In the genomic region with DNA sequence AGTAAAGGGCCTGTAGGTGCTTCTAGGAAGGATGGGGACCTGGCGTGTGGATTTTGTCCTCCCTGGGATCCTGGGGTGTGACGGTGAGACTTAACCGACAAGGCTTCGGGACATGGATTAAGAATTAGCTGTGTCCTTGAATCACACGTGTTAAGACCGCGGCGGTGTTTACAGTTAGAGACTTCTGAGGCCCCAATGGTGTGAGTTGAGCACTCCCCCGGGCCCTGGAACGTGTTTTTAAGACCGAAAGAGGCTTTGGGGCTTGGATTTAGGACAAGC, we compare ENCODE assay signal across 9 cellular contexts. TPM values are rescaled to one million over a fixed set of nuclear protein-coding genes. Genes with fewer than 3 reads are reported as not detected.
DNase-seq lines count a peak whose midpoint lies in the region; ATAC-seq, FAIRE-seq and TF ChIP-seq lines count a peak whose summit lies in the region.
"Had no signal": no experiment of that assay in that cellular context is flagged by ENCODE, and none has a peak within 500 bp of the region (broad histone marks: within the 10 kb centered on the region; RNA-seq: fewer than 3 reads in every experiment).

No MANE protein-coding gene starts in this region.

- ATAC-seq in HG03108 (IDR thresholded peaks at IDR 0.05; ENCODE audit: unreplicated experiment): no peak
- no peak for ATAC-seq in GM19351 (IDR thresholded peaks at IDR 0.05; ENCODE audit: unreplicated experiment)
- ATAC-seq in HG02798 (IDR thresholded peaks at IDR 0.05; ENCODE audit: poor library complexity, unreplicated experiment): no peak

- H3K27ac ChIP-seq in CD4-positive, alpha-beta memory T cell (ENCODE audit: low read depth, low read length): peak overlapping the region; percentile 65
- no peak overlapping the region for H3K27ac ChIP-seq in neural progenitor cell
- H3K27ac ChIP-seq: HL-60 had no signal

- peak overlapping the region; percentile 1 to 93 for H3K4me3 ChIP-seq in CD4-positive, alpha-beta memory T cell (ENCODE audit: low read length in 2 of 2)
- peak overlapping the region; percentile 31 for H3K4me3 ChIP-seq in endocrine pancreas (ENCODE audit: control insufficient read depth, insufficient read depth, low read length)
- H3K4me3 ChIP-seq in neural progenitor cell: peak overlapping the region; percentile 86

- peaks cover 0 to 3% of the 10 kb centered on the region in 2 donors for H3K36me3 Mint-ChIP-seq in CD4-positive, alpha-beta memory T cell
- H3K36me3 Mint-ChIP-seq in neural progenitor cell: peaks cover 3% of the 10 kb centered on the region

- H3K4me3 Mint-ChIP-seq in CD4-positive, alpha-beta memory T cell: peak overlapping the region; percentile 95 to 100 (median 96)
- peak overlapping the region; percentile 92 for H3K4me3 Mint-ChIP-seq in neural progenitor cell

- no peaks in the 10 kb centered on the region for H3K27me3 ChIP-seq in CD4-positive, alpha-beta memory T cell (ENCODE audit: insufficient read depth, low read length)
- no peaks in the 10 kb centered on the region for H3K27me3 ChIP-seq in endocrine pancreas (ENCODE audit: control insufficient read depth, insufficient read depth, low read length)
- H3K27me3 ChIP-seq in neural progenitor cell: peaks cover 26% of the 10 kb centered on the region

- peak overlapping the region; percentile 98 for H2AFZ ChIP-seq in neural progenitor cell (replicated peaks)

- H3K9me3 ChIP-seq in CD4-positive, alpha-beta memory T cell (ENCODE audit: control insufficient read depth in 1 of 2, low read length in 2 of 2): no peaks in the 10 kb centered on the region
- H3K9me3 ChIP-seq in endocrine pancreas (ENCODE audit: control insufficient read depth, low read length) (no peaks in the 10 kb centered on the region), neural progenitor cell (ENCODE audit: low read depth) (no peaks in the 10 kb centered on the region)

- no peak for DNase-seq in CD4-positive, alpha-beta memory T cell
- DNase-seq in NCI-H82 (lab: John Stamatoyannopoulos, UW) (peak; percentile 98), neural progenitor cell (ENCODE audit: low spot score) (no peak), frontal cortex (ENCODE audit: low spot score in 2 of 2) (no peak)

- peaks cover 18% of the 10 kb centered on the region for H3F3A ChIP-seq in neural progenitor cell (ENCODE audit: low read depth)

- peaks cover 9 to 42% (median 22%) of the 10 kb centered on the region in 4 donors for H3K4me1 Mint-ChIP-seq in CD4-positive, alpha-beta memory T cell
- H3K4me1 Mint-ChIP-seq in neural progenitor cell: peaks cover 33% of the 10 kb centered on the region

- H3K27me3 Mint-ChIP-seq in CD4-positive, alpha-beta memory T cell: no peaks in the 10 kb centered on the region
- peaks cover 11% of the 10 kb centered on the region for H3K27me3 Mint-ChIP-seq in neural progenitor cell (ENCODE audit: insufficient read depth, low read depth)

- H3K79me2 ChIP-seq in neural progenitor cell (ENCODE audit: low read depth): no peaks in the 10 kb centered on the region

- no peak for FAIRE-seq in frontal cortex (lab: Jason Lieb, UNC)

- no peak for TF ChIP-seq CTCF in neural progenitor cell (IDR thresholded peaks at IDR 0.05)

- peak overlapping the region; percentile 82 to 99 (median 96) for H3K27ac Mint-ChIP-seq in CD4-positive, alpha-beta memory T cell
- H3K27ac Mint-ChIP-seq in neural progenitor cell: peak overlapping the region; percentile 46

- H3K9me3 Mint-ChIP-seq in CD4-positive, alpha-beta memory T cell: no peaks in the 10 kb centered on the region
- H3K9me3 Mint-ChIP-seq in neural progenitor cell: no peaks in the 10 kb centered on the region

- POLR2A ChIA-PET in CD4-positive, alpha-beta memory T cell (lab: Charles Lee; ENCODE audit: partially characterized antibody): interaction anchor here (1.0 to 1.6 kb wide), 2 partner anchors 49 to 133 kb away, joined by 3 to 11 read pairs; a partner anchor contains a TSS

- peak overlapping the region; percentile 52 for H3K9ac ChIP-seq in endocrine pancreas (ENCODE audit: control insufficient read depth, insufficient read depth, low read length)
- no peak overlapping the region for H3K9ac ChIP-seq in neural progenitor cell

- CTCF ChIA-PET in CD4-positive, alpha-beta memory T cell (lab: Charles Lee; ENCODE audit: partially characterized antibody): interaction anchor here (0.7 to 5.3 kb wide), 6 partner anchors 20 to 209 kb away, joined by 3 to 50 read pairs (median 3); a partner anchor contains a TSS

- intact Hi-C loops in CD4-positive, alpha-beta memory T cell (cut with micrococcal nuclease): loop anchor here (1.0 to 10.0 kb wide), 4 partner anchors 78 to 386 kb away; a partner anchor contains a TSS

- peak overlapping the region; percentile 81 for H3K4me2 ChIP-seq in neural progenitor cell

- peaks cover 3% of the 10 kb centered on the region for H4K20me1 ChIP-seq in neural progenitor cell (ENCODE audit: low read depth)

- H3K36me3 ChIP-seq in CD4-positive, alpha-beta memory T cell (ENCODE audit: insufficient read depth, low read length): no peaks in the 10 kb centered on the region
- no peaks in the 10 kb centered on the region for H3K36me3 ChIP-seq in endocrine pancreas (ENCODE audit: control insufficient read depth, insufficient read depth, low read length)
- H3K36me3 ChIP-seq in neural progenitor cell: no peaks in the 10 kb centered on the region

- peaks cover 15% of the 10 kb centered on the region for H3K4me1 ChIP-seq in CD4-positive, alpha-beta memory T cell (ENCODE audit: insufficient read depth, low read length)
- H3K4me1 ChIP-seq in endocrine pancreas (ENCODE audit: control insufficient read depth, insufficient read depth, low read length) (no peaks in the 10 kb centered on the region), neural progenitor cell (peaks cover 12% of the 10 kb centered on the region)

RNA-seq across cellular contexts. Expression of a gene that starts 1.3 kb away (rescaled TPM):
- 10 to 100 TPM in 1 of 2 experiments, 1 to 10 TPM in 1; 9.2 to 10.1 TPM for total RNA-seq in CD4-positive, alpha-beta memory T cell
- polyA plus RNA-seq in CD4-positive, alpha-beta memory T cell: 1 to 10 TPM; 5.2 to 6.6 TPM
- total RNA-seq in neural progenitor cell (ENCODE audit: low replicate concordance) (13.9 and 22.4 TPM in 2 replicates), frontal cortex (10.2 TPM)

RNA-seq across cellular contexts. Expression of a gene that starts 8.3 kb away (rescaled TPM):
- total RNA-seq in CD4-positive, alpha-beta memory T cell: not detected
- polyA plus RNA-seq in CD4-positive, alpha-beta memory T cell: not detected
- total RNA-seq in neural progenitor cell (ENCODE audit: low replicate concordance) (not detected in 2 replicates), frontal cortex (not detected)

RNA-seq across cellular contexts. Expression of a gene that starts 20.6 kb away (rescaled TPM):
- total RNA-seq in CD4-positive, alpha-beta memory T cell: not detected
- under 1 TPM in 1 of 2 donors, not detected in 1; 0.09 TPM for polyA plus RNA-seq in CD4-positive, alpha-beta memory T cell
- total RNA-seq in neural progenitor cell (ENCODE audit: low replicate concordance) (0.17 and 2.2 TPM in 2 replicates), frontal cortex (0.82 TPM)

RNA-seq across cellular contexts. Expression of a gene that starts 42.4 kb away (rescaled TPM):
- 10 to 100 TPM; 76.3 to 80.0 TPM for total RNA-seq in CD4-positive, alpha-beta memory T cell
- polyA plus RNA-seq in CD4-positive, alpha-beta memory T cell: 10 to 100 TPM; 39.7 to 61.1 TPM
- total RNA-seq in neural progenitor cell (ENCODE audit: low replicate concordance) (22.8 and 86.0 TPM in 2 replicates), frontal cortex (38.3 TPM)

RNA-seq across cellular contexts. Expression of a gene that starts 49.2 kb away (rescaled TPM):
- total RNA-seq in CD4-positive, alpha-beta memory T cell: 10 to 100 TPM; 35.4 to 38.0 TPM
- 10 to 100 TPM; 29.5 to 32.6 TPM for polyA plus RNA-seq in CD4-positive, alpha-beta memory T cell
- total RNA-seq in neural progenitor cell (ENCODE audit: low replicate concordance) (33.2 and 88.6 TPM in 2 replicates), frontal cortex (17.5 TPM)

Comparison
In these comparisons a context has a peak if more than half of its experiments do, and no peak if none do; other contexts are left out.
1. H3K4me3 ChIP-seq: peak in every context shown above with its lines; median percentile 86 in neural progenitor cell; 47 in CD4-positive, alpha-beta memory T cell; 31 in endocrine pancreas.